ENCODE assay signal across 7 cellular contexts in the genomic region with DNA sequence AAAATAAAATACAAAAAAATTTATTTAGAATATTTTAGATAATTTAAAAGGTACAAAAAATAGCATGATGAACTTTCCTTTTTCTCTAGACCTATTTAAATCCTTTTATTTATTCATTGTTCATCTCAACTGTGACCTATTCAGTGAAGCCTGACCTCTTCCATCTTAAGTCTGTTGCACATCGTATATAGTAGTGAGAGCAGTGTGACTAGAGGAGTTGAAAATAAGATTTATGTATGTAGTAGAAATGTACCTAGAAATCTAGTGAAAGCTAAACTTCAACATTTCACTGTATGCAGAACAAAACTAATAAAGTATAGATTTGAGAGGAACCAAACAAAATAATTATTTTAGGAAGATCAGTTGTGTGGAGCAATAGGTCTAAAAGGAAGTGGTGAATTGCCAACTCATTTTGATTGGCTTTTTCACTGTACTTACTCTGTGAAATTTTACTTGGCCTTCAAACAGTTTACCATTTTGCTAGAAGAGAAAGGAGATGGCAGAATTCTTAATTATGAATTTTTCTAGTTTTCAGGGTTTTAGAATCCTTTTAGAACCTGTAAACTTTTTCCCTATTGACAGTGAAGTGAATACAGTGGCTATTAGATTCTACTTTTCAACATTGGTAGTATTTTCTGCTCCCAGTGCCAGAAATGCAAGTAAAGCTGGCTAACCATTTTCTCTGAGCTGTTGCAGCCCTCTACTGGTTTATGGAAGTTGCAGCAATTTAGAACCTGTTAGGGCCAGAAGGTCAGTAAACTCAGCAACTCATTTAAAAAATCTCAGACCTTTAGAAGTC. TPM values are rescaled to one million over a fixed set of nuclear protein-coding genes. Genes with fewer than 3 reads are reported as not detected.
DNase-seq lines count a peak whose midpoint lies in the region; ATAC-seq, FAIRE-seq and TF ChIP-seq lines count a peak whose summit lies in the region.

No MANE protein-coding gene starts in this region.

- peak; percentile 93 to 96 for TF ChIP-seq RAD21 in liver (IDR thresholded peaks at IDR 0.05)

- peak; percentile 55 for ATAC-seq in GM21390 (IDR thresholded peaks at IDR 0.05; ENCODE audit: unreplicated experiment)

- peak overlapping the region; percentile 52 to 66 for H3K9ac ChIP-seq in liver (ENCODE audit: low read depth in 1 of 2, low read length in 2 of 2)

- TF ChIP-seq CTCF in liver (IDR thresholded peaks at IDR 0.05; ENCODE audit: low read depth, low read length, missing input control) (peak; percentile 80), transverse colon (IDR thresholded peaks at IDR 0.05) (peak; percentile 60 to 80 (median 67))

- 17% methylated on average over 1 of the region's 1 CpG for WGBS in liver
- 6 to 25% methylated on average over 1 of the region's 1 CpG for WGBS in transverse colon (ENCODE audit: low coverage in 1 of 2), 2 donors

- FAIRE-seq in colon (lab: Jason Lieb, UNC): peak; percentile 49

- H3K9me3 ChIP-seq in SJCRH30 (replicated peaks) (no peaks in the 10 kb centered on the region), liver (ENCODE audit: control insufficient read depth in 4 of 4, low read length in 3 of 4) (no peaks in the 10 kb centered on the region), transverse colon (no peaks in the 10 kb centered on the region)

- in situ Hi-C loops in transverse colon (cut with MboI; ENCODE audit: low pct_ligation_motif_present in 1 of 4, low pct_unique_long_range_greater_than_20kb in 1 of 4, low sequenced_read_pairs in 3 of 4): loop anchor here in 1 of 4 donors (5.0 kb wide), 1 partner anchor 75 kb away; no protein-coding TSS in a partner anchor

- H3K4me1 ChIP-seq in SJCRH30 (no peaks in the 10 kb centered on the region), liver (ENCODE audit: control insufficient read depth in 4 of 4, insufficient read depth in 4 of 4, low read length in 3 of 4) (peaks cover 4 to 46% (median 39%) of the 10 kb centered on the region in 4 donors), transverse colon (peaks cover 17 to 94% (median 43%) of the 10 kb centered on the region in 4 donors)

- no peak for TF ChIP-seq POLR2A in transverse colon (IDR thresholded peaks at IDR 0.05)

- DNase-seq in DMS53 treated with DMSO at 0.1 percent for 48 hours (lab: John Stamatoyannopoulos, UW; ENCODE audit: unreplicated experiment) (peak; percentile 83), Kasumi-1 (lab: John Stamatoyannopoulos, UW) (peak; percentile 70 to 80), SJCRH30 (peak; percentile 22 to 50), transverse colon (peak; percentile 28)

- intact Hi-C loops in transverse colon (cut with DNase I; ENCODE audit: low total_unique reads): loop anchor here (2.0 kb wide), 1 partner anchor 75 kb away; no protein-coding TSS in a partner anchor

- H3K36me3 ChIP-seq in SJCRH30: no peaks in the 10 kb centered on the region
- H3K36me3 ChIP-seq in liver (ENCODE audit: control insufficient read depth in 4 of 4, insufficient read depth in 3 of 4, low read depth in 1 of 4, low read length in 3 of 4): no peaks in the 10 kb centered on the region
- no peaks in the 10 kb centered on the region for H3K36me3 ChIP-seq in transverse colon

- H3K4me3 ChIP-seq in SJCRH30 (no peak overlapping the region), liver (ENCODE audit: low read depth in 1 of 3, low read length in 3 of 3) (no peak overlapping the region), transverse colon (no peak overlapping the region)

- H3K27me3 ChIP-seq in SJCRH30 (no peaks in the 10 kb centered on the region), liver (ENCODE audit: control insufficient read depth in 4 of 4, insufficient read depth in 4 of 4, low read length in 3 of 4) (no peaks in the 10 kb centered on the region), transverse colon (no peaks in the 10 kb centered on the region)

- no peak for TF ChIP-seq EP300 in transverse colon (IDR thresholded peaks at IDR 0.05; ENCODE audit: low read depth)

- no peak overlapping the region for H3K27ac ChIP-seq in SJCRH30
- peak overlapping the region; percentile 70 to 79 for H3K27ac ChIP-seq in liver (ENCODE audit: low read depth in 1 of 2, low read length in 2 of 2)
- peak overlapping the region; percentile 45 to 58 (median 51) for H3K27ac ChIP-seq in transverse colon

TF ChIP-seq in liver, 16 proteins besides CTCF, POLR2A, EP300 and RAD21:
- TF ChIP-seq NR2F2 (IDR thresholded peaks at IDR 0.05) (peak; percentile 83), EGR1 (IDR thresholded peaks at IDR 0.05; ENCODE audit: low read depth in 2 of 2) (no peak), HNF4G (IDR thresholded peaks at IDR 0.05) (no peak), YY1 (IDR thresholded peaks at IDR 0.05) (peak; percentile 58), SP1 (IDR thresholded peaks at IDR 0.05) (peak; percentile 48), RXRA (IDR thresholded peaks at IDR 0.05) (peak; percentile 59 to 77), ZBTB33 (IDR thresholded peaks at IDR 0.05) (no peak), HNF4A (conservative IDR thresholded peaks at IDR 0.05) (peak; percentile 29 to 43)
- TF ChIP-seq, protein P1, sequence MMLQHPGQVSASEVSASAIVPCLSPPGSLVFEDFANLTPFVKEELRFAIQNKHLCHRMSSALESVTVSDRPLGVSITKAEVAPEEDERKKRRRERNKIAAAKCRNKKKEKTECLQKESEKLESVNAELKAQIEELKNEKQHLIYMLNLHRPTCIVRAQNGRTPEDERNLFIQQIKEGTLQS (IDR thresholded peaks at IDR 0.05): no peak

RNA-seq across cellular contexts. Expression of gene ANKRD12, which starts 11.1 kb away (rescaled TPM):
- 14.7 and 19.5 TPM in 2 replicates for total RNA-seq in SJCRH30 (2014; rRNA removed; shearing (Covaris generic))
- total RNA-seq in liver (10 to 100 TPM; 15.0 to 19.7 TPM), transverse colon (10 to 100 TPM; 17.5 to 91.8 (median 59.1) TPM)
- polyA plus RNA-seq in liver: 10 to 100 TPM in 1 of 2 donors, 1 to 10 TPM in 1; 2.7 to 59.7 TPM

RNA-seq across cellular contexts. Expression of gene NDUFV2, which starts 45.1 kb away (rescaled TPM):
- total RNA-seq in SJCRH30 (2014; rRNA removed; shearing (Covaris generic)): 111 and 125 TPM in 2 replicates
- 100 to 1,000 TPM in 1 of 2 donors, 10 to 100 TPM in 1; 74.5 to 170 TPM for total RNA-seq in liver
- 100 to 1,000 TPM; 201 to 415 TPM for polyA plus RNA-seq in liver
- total RNA-seq in transverse colon: 100 to 1,000 TPM in 3 of 4 donors, 10 to 100 TPM in 1; 24.7 to 140 (median 113) TPM

Comparison
In these comparisons a context has a peak if more than half of its experiments do, and no peak if none do; other contexts are left out.
1. DNase-seq: peak in every context shown above with its lines; median percentile 83 in DMS53 treated with DMSO at 0.1 percent for 48 hours; 75 in Kasumi-1; 36 in SJCRH30; 28 in transverse colon.